20 cellular contexts compared by ENCODE assay signal in genomic region chr3:30596161-30596560, GRCh38. TPM values are rescaled to one million over a fixed set of nuclear protein-coding genes. Genes with fewer than 3 reads are reported as not detected.
DNase-seq lines count a peak whose midpoint lies in the region.
"Had no signal": no experiment of that assay in that cellular context is flagged by ENCODE, and none has a peak within 500 bp of the region (broad histone marks: within the 10 kb centered on the region; RNA-seq: fewer than 3 reads in every experiment).

No MANE protein-coding gene starts in this region.

- H3K36me3 Mint-ChIP-seq in activated CD4-positive, alpha-beta T cell treated with anti-CD3 and anti-CD28 coated beads, Interleukin-2, amount 10 ng/mL, durations not matched to agents 24 days and 14 days (ENCODE audit: low read depth), result peaks cover 3% of the 10 kb centered on the region

- H3K4me1 Mint-ChIP-seq in activated CD4-positive, alpha-beta T cell treated with anti-CD3 and anti-CD28 coated beads, Interleukin-2, amount 10 ng/mL, durations not matched to agents 24 days and 14 days, result peaks cover 18% of the 10 kb centered on the region

- H3K27me3 Mint-ChIP-seq in activated CD4-positive, alpha-beta T cell treated with anti-CD3 and anti-CD28 coated beads, Interleukin-2, amount 10 ng/mL, durations not matched to agents 24 days and 14 days, result no peaks in the 10 kb centered on the region
- H3K27me3 Mint-ChIP-seq: dendritic cell treated with granulocyte-macrophage colony-stimulating factor and Interleukin-4, amounts not matched to agents 40 ng/mL and 50 ng/mL, for 4 days had no signal

- intact Hi-C loops in activated CD4-positive, alpha-beta T cell treated with anti-CD3 and anti-CD28 coated beads, Interleukin-2, amount 10 ng/mL, durations not matched to agents 24 days and 14 days (cut with micrococcal nuclease), result no loop called here

- H3K27ac Mint-ChIP-seq in activated CD4-positive, alpha-beta T cell treated with anti-CD3 and anti-CD28 coated beads, Interleukin-2, amount 10 ng/mL, durations not matched to agents 24 days and 14 days, result no peak overlapping the region
- H3K27ac Mint-ChIP-seq: dendritic cell treated with granulocyte-macrophage colony-stimulating factor and Interleukin-4, amounts not matched to agents 40 ng/mL and 50 ng/mL, for 4 days; natural killer cell had no signal

- peak; percentile 53 for DNase-seq in activated CD4-positive, alpha-beta T cell treated with anti-CD3 and anti-CD28 coated beads, Interleukin-2, amount 10 ng/mL, durations not matched to agents 24 days and 14 days
- no peak for DNase-seq in activated CD4-positive, alpha-beta T cell treated with anti-CD3 and anti-CD28 coated beads for 1 hour
- DNase-seq in SW480 (ENCODE audit: low spot score) (peak; percentile 48), kidney tubule cell (ENCODE audit: low spot score) (peak; percentile 48), NOMO-1 treated with dmso at 0.1 percent for 144 hours (lab: John Stamatoyannopoulos, UW; ENCODE audit: unreplicated experiment) (no peak), SKM-1 treated with dmso at 0.1 percent for 144 hours (lab: John Stamatoyannopoulos, UW; ENCODE audit: unreplicated experiment) (no peak), NAMALWA (ENCODE audit: low spot score) (no peak)
- no peak for DNase-seq in activated CD8-positive, alpha-beta memory T cell treated with anti-CD3 and anti-CD28 coated beads for 24 hours
- DNase-seq: activated CD4-positive, alpha-beta T cell treated with anti-CD3 and anti-CD28 coated beads, Interleukin-2, amount 50 U/mL, for 1 hour; activated CD8-positive, alpha-beta memory T cell treated with anti-CD3 and anti-CD28 coated beads, Interleukin-2, amount 50 U/mL, for 48 hours; activated effector memory CD4-positive, alpha-beta T cell treated with Interleukin-2 at 50 U/mL for 16 hours; adrenal gland; natural killer cell; NCI-H1417 treated with DMSO at 0.1 percent for 48 hours; NCI-H510A treated with DMSO at 0.1 percent for 48 hours; SHP77; stimulated activated CD4-positive, alpha-beta T cell treated with anti-CD3 and anti-CD28 coated beads, Interleukin-2, amount 100 ng/mL, for 24 hours; stimulated activated naive CD8-positive, alpha-beta T cell treated with anti-CD3 and anti-CD28 coated beads, Interleukin-15, Interleukin-2, amounts not matched to agents 100 U/mL and 50 U/mL, for 24 hours had no signal

- no peak overlapping the region for H3K4me3 Mint-ChIP-seq in activated CD4-positive, alpha-beta T cell treated with anti-CD3 and anti-CD28 coated beads, Interleukin-2, amount 10 ng/mL, durations not matched to agents 24 days and 14 days
- H3K4me3 Mint-ChIP-seq: dendritic cell treated with granulocyte-macrophage colony-stimulating factor and Interleukin-4, amounts not matched to agents 40 ng/mL and 50 ng/mL, for 4 days; mesothelial cell of epicardium; natural killer cell had no signal

- peaks cover 13% of the 10 kb centered on the region for H3K9me3 Mint-ChIP-seq in activated CD4-positive, alpha-beta T cell treated with anti-CD3 and anti-CD28 coated beads, Interleukin-2, amount 10 ng/mL, durations not matched to agents 24 days and 14 days
- H3K9me3 Mint-ChIP-seq: natural killer cell had no signal

RNA-seq across cellular contexts. Expression of gene TGFBR2, which starts 10.2 kb away (rescaled TPM):
- 45.3 and 47.6 TPM in 2 replicates for total RNA-seq in activated CD4-positive, alpha-beta T cell treated with anti-CD3 and anti-CD28 coated beads, Interleukin-2, amount 10 ng/mL, durations not matched to agents 24 days and 14 days

Comparison
In these comparisons a context has a peak if more than half of its experiments do, and no peak if none do; other contexts are left out.
1. DNase-seq: peak in activated CD4-positive, alpha-beta T cell treated with anti-CD3 and anti-CD28 coated beads, Interleukin-2, amount 10 ng/mL, durations not matched to agents 24 days and 14 days (single experiment), SW480 (single experiment) and kidney tubule cell (single experiment); none in activated CD4-positive, alpha-beta T cell treated with anti-CD3 and anti-CD28 coated beads for 1 hour (single experiment), NOMO-1 treated with dmso at 0.1 percent for 144 hours (single experiment), SKM-1 treated with dmso at 0.1 percent for 144 hours (single experiment), NAMALWA (single experiment) and activated CD8-positive, alpha-beta memory T cell treated with anti-CD3 and anti-CD28 coated beads for 24 hours (single experiment).